ENCODE assay signal across 1 cellular context in the genomic region with DNA sequence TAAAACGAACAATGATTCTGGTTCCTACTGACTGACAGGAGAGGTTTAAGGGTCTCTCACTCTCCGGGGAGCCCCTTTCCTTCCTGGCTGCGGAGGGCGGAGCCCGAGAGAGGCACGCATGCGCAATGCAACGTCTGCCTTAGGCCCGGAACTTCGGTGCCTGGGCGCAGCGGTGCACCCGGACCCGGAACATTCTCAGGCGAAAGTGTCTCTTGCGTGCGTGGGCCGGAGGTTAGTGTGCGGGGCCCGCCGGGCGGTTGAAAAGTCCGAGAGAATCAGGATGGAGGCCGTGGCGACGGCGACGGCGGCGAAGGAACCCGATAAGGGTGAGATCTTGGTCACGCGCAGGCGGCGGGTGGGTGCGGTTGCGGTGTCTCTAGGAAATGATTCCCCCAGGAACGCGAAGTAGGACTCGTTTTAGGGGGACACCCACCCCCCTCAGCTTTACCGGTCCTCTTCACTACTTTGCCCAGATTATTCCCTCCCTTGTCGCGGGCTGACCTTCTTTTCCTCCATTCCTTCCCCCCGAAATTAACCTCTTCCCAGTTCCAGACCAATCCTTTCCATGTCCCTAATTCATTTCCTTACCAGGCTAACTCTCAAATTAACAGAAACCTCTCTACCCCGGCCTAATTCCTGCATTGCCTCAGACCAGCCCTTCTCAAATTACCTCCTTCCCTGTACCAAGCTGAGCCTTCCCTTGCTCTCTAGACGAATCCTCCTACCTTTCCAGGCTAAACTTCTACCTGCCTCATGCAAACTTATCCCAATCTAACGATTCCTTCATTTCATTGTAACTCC.
TF ChIP-seq lines count a peak whose summit lies in the region.

A gene (plus strand): TSS at position 142 of the 801 bp plus-strand sequence. CDS start 139 bp downstream, at position 281.

TF ChIP-seq in HepG2, 621 proteins besides CTCF, POLR2A, EP300 and RAD21 (continued from another document):
- TF ChIP-seq, protein P1, sequence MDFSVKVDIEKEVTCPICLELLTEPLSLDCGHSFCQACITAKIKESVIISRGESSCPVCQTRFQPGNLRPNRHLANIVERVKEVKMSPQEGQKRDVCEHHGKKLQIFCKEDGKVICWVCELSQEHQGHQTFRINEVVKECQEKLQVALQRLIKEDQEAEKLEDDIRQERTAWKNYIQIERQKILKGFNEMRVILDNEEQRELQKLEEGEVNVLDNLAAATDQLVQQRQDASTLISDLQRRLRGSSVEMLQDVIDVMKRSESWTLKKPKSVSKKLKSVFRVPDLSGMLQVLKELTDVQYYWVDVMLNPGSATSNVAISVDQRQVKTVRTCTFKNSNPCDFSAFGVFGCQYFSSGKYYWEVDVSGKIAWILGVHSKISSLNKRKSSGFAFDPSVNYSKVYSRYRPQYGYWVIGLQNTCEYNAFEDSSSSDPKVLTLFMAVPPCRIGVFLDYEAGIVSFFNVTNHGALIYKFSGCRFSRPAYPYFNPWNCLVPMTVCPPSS (IDR thresholded peaks at IDR 0.05) = no peak
- TF ChIP-seq DR1 (CRISPR knock-in tag; IDR thresholded peaks at IDR 0.05) (no peak), ZNF350 (CRISPR knock-in tag; IDR thresholded peaks at IDR 0.05; ENCODE audit: borderline replicate concordance, low read depth) (peak; percentile 92; the same call in 1 of the 2 replicates), ZBTB8A (CRISPR knock-in tag; IDR thresholded peaks at IDR 0.05; ENCODE audit: borderline replicate concordance, low read depth) (no peak), ZNF160 (CRISPR knock-in tag; IDR thresholded peaks at IDR 0.05) (peak; percentile 81), XRCC5 (optimal IDR thresholded peaks at IDR 0.05; ENCODE audit: low read length) (peak; percentile 90), SMYD3 (CRISPR knock-in tag; IDR thresholded peaks at IDR 0.05) (no peak), BHLHE40 (IDR thresholded peaks at IDR 0.05; ENCODE audit: low read length) (no peak), ZNF557 (CRISPR knock-in tag; IDR thresholded peaks at IDR 0.05) (no peak), ESRRA (CRISPR knock-in tag; IDR thresholded peaks at IDR 0.05; ENCODE audit: low read depth) (no peak), ZNF75D (CRISPR knock-in tag; IDR thresholded peaks at IDR 0.05; ENCODE audit: borderline replicate concordance) (no peak), POLR2G (IDR thresholded peaks at IDR 0.05; ENCODE audit: low read depth, low read length) (peak; percentile 93), CBX2 (IDR thresholded peaks at IDR 0.05; ENCODE audit: low read depth, low read length) (no peak), CBX2 (CRISPR knock-in tag; IDR thresholded peaks at IDR 0.05; ENCODE audit: low read depth) (0 out of 2 replicates have a peak, but pooled peaks have one; percentile 81), ZNF101 (CRISPR knock-in tag; IDR thresholded peaks at IDR 0.05; ENCODE audit: borderline replicate concordance, low read depth) (no peak), ZNF510 (CRISPR knock-in tag; IDR thresholded peaks at IDR 0.05; ENCODE audit: low read depth) (no peak; the same call in 1 of the 2 replicates)
- TF ChIP-seq, protein P2, sequence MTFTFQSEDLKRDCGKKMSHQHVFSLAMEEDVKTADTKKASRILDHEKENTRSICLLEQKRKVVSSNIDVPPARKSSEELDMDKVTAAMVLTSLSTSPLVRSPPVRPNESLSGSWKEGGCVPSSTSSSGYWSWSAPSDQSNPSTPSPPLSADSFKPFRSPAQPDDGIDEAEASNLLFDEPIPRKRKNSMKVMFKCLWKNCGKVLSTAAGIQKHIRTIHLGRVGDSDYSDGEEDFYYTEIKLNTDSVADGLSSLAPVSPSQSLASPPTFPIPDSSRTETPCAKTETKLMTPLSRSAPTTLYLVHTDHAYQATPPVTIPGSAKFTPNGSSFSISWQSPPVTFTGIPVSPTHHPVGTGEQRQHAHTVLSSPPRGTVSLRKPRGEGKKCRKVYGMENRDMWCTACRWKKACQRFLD (CRISPR knock-in tag; IDR thresholded peaks at IDR 0.05; ENCODE audit: borderline replicate concordance) = no peak
- TF ChIP-seq, protein P3, sequence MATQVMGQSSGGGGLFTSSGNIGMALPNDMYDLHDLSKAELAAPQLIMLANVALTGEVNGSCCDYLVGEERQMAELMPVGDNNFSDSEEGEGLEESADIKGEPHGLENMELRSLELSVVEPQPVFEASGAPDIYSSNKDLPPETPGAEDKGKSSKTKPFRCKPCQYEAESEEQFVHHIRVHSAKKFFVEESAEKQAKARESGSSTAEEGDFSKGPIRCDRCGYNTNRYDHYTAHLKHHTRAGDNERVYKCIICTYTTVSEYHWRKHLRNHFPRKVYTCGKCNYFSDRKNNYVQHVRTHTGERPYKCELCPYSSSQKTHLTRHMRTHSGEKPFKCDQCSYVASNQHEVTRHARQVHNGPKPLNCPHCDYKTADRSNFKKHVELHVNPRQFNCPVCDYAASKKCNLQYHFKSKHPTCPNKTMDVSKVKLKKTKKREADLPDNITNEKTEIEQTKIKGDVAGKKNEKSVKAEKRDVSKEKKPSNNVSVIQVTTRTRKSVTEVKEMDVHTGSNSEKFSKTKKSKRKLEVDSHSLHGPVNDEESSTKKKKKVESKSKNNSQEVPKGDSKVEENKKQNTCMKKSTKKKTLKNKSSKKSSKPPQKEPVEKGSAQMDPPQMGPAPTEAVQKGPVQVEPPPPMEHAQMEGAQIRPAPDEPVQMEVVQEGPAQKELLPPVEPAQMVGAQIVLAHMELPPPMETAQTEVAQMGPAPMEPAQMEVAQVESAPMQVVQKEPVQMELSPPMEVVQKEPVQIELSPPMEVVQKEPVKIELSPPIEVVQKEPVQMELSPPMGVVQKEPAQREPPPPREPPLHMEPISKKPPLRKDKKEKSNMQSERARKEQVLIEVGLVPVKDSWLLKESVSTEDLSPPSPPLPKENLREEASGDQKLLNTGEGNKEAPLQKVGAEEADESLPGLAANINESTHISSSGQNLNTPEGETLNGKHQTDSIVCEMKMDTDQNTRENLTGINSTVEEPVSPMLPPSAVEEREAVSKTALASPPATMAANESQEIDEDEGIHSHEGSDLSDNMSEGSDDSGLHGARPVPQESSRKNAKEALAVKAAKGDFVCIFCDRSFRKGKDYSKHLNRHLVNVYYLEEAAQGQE (IDR thresholded peaks at IDR 0.05; ENCODE audit: borderline replicate concordance in 1 of 2, low read depth in 1 of 2, low read length in 2 of 2) = peak in 1 of 2 experiments; percentile 34; a peak in 1 of 4 replicates
